ENCODE assay signal across 2 cellular contexts in genomic region chr11:72237112-72237931, GRCh38.
TF ChIP-seq lines count a peak whose summit lies in the region.

No MANE protein-coding gene starts in this region.

TF ChIP-seq in HepG2, 621 proteins besides CTCF, POLR2A, EP300 and RAD21 (continues in another document):
- no peak for TF ChIP-seq RFXANK (CRISPR knock-in tag; IDR thresholded peaks at IDR 0.05)
- TF ChIP-seq ZNF557 (CRISPR knock-in tag; IDR thresholded peaks at IDR 0.05) = no peak
- TF ChIP-seq ZNF234 (CRISPR knock-in tag; conservative IDR thresholded peaks at IDR 0.05) = no peak
- TF ChIP-seq ZNF629 (CRISPR knock-in tag; conservative IDR thresholded peaks at IDR 0.05) = no peak
- TF ChIP-seq POLR2G (IDR thresholded peaks at IDR 0.05; ENCODE audit: low read depth, low read length) = peak; percentile 17; the same call in 1 of the 2 replicates
- TF ChIP-seq TBX2 (CRISPR knock-in tag; IDR thresholded peaks at IDR 0.05; ENCODE audit: borderline replicate concordance) = 0 out of 2 replicates have a peak, but pooled peaks have one; percentile 3
- TF ChIP-seq ZNF34 (CRISPR knock-in tag; IDR thresholded peaks at IDR 0.05; ENCODE audit: borderline replicate concordance) = no peak
- TF ChIP-seq ZNF709 (CRISPR knock-in tag; IDR thresholded peaks at IDR 0.05) = no peak
- no peak for TF ChIP-seq ISX (CRISPR knock-in tag; conservative IDR thresholded peaks at IDR 0.05)
- peak; percentile 7 for TF ChIP-seq HNRNPLL (IDR thresholded peaks at IDR 0.05; ENCODE audit: low read depth, low read length, poor library complexity, severe bottlenecking)
- 0 out of 2 replicates have a peak, but pooled peaks have one; percentile 27 for TF ChIP-seq ZBTB33 (CRISPR knock-in tag; IDR thresholded peaks at IDR 0.05)
- no peak for TF ChIP-seq GRHL1 (CRISPR knock-in tag; conservative IDR thresholded peaks at IDR 0.05)
- TF ChIP-seq ZBTB10 (CRISPR knock-in tag; IDR thresholded peaks at IDR 0.05; ENCODE audit: borderline replicate concordance) = no peak
- no peak for TF ChIP-seq HNF1A (IDR thresholded peaks at IDR 0.05; ENCODE audit: low read depth)
- TF ChIP-seq HNF1A (CRISPR knock-in tag; IDR thresholded peaks at IDR 0.05; ENCODE audit: borderline replicate concordance) = no peak
- TF ChIP-seq ZNF292 (CRISPR knock-in tag; IDR thresholded peaks at IDR 0.05; ENCODE audit: borderline replicate concordance, low read depth) = no peak
- no peak for TF ChIP-seq ZNF160 (CRISPR knock-in tag; IDR thresholded peaks at IDR 0.05)

TF ChIP-seq in GM12891, 5 proteins besides CTCF, POLR2A, EP300 and RAD21:
- TF ChIP-seq PAX5 (IDR thresholded peaks at IDR 0.05; ENCODE audit: insufficient read depth, low read length, severe bottlenecking) (no peak), POU2F2 (IDR thresholded peaks at IDR 0.05; ENCODE audit: low read depth, low read length) (no peak), SPI1 (IDR thresholded peaks at IDR 0.05; ENCODE audit: low read depth, low read length) (no peak), POLR2AphosphoS5 (IDR thresholded peaks at IDR 0.05; ENCODE audit: low read depth, low read length) (no peak), TAF1 (IDR thresholded peaks at IDR 0.05; ENCODE audit: low read depth, low read length) (no peak)
